Comparison of ENCODE assay signal across 28 cellular contexts in the genomic region with DNA sequence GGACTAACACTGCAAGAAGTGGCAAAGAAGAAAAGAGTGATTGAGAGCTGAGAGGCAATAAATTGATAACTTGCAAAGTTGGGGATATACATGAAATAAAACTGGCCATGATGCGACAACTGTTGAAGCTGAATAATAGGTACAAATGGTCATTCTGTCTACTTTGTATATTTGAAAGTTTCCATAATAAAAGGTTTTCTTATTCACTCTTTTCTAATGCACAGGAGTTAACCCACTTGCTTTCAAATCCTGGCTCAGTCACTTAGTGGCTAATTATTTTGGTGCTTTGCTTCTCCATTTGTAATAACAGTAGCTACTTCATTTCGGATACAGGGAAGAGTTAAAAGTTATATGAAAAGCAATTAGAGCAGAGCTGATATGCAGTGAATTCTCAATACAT.
"Had no signal": no experiment of that assay in that cellular context is flagged by ENCODE, and none has a peak within 500 bp of the region (broad histone marks: within the 10 kb centered on the region; RNA-seq: fewer than 3 reads in every experiment).

No MANE protein-coding gene starts in this region.

- H2AFZ ChIP-seq: neural progenitor cell had no signal

- H3K27ac ChIP-seq: left ventricle myocardium inferior, neural progenitor cell, neutrophil, ovary, right atrium auricular region, right lobe of liver, tibial nerve, uterus had no signal

- H3K4me2 ChIP-seq: neural progenitor cell, smooth muscle cell had no signal

- H3K4me1 ChIP-seq: right lobe of liver, tibial nerve, uterus had no signal

- H3K9ac ChIP-seq: neural progenitor cell had no signal

- H3K4me3 ChIP-seq: left ventricle myocardium inferior, lung, neural progenitor cell, ovary, right atrium auricular region, right lobe of liver, smooth muscle cell, tibial nerve, uterus had no signal

- DNase-seq: hypothalamus; immature natural killer cell; kidney; left ventricle myocardium inferior; mesendoderm; naive B cell; natural killer cell; nephron progenitor cell; ovary; right lobe of liver; stimulated activated CD4-positive, alpha-beta T cell treated with anti-CD3 and anti-CD28 coated beads, Interleukin-1b, Interleukin-23, amount 100 ng/mL, for 48 hours; stimulated activated CD4-positive, alpha-beta T cell treated with anti-CD3 and anti-CD28 coated beads, Interleukin-2, amount 100 ng/mL, for 48 hours; stimulated activated CD4-positive, alpha-beta T cell treated with anti-CD3 and anti-CD28 coated beads, Interleukin-4, amount 100 ng/mL, for 4 hours; stimulated activated CD8-positive, alpha-beta memory T cell treated with anti-CD3 and anti-CD28 coated beads, Interleukin-4, amount 100 ng/mL, for 48 hours; stimulated activated naive CD4-positive, alpha-beta T cell treated with Interleukin-2 at 50 U/mL for 16 hours; stimulated activated naive CD8-positive, alpha-beta T cell treated with anti-CD3 and anti-CD28 coated beads, Interleukin-15, amount 100 ng/mL, for 72 hours; substantia nigra; uterus had no signal

- H3K27me3 Mint-ChIP-seq: naive B cell; progenitor cell of endocrine pancreas; stimulated activated memory B cell treated with anti-CD40 and anti-IgM and Interleukin-4, amounts not matched to agents 10 μg/mL and 1 μg/mL and 100 μg/mL, for 72 hours; stimulated activated naive CD8-positive, alpha-beta T cell treated with anti-CD3 and anti-CD28 coated beads, Interleukin-15, amount 100 ng/mL, for 72 hours; type B pancreatic cell had no signal

- H3K27ac Mint-ChIP-seq: immature natural killer cell; mesothelial cell of epicardium; naive B cell; nephron progenitor cell; neural progenitor cell; progenitor cell of endocrine pancreas; stimulated activated memory B cell treated with anti-CD40 and anti-IgM and Interleukin-4, amounts not matched to agents 10 μg/mL and 1 μg/mL and 100 μg/mL, for 72 hours; type B pancreatic cell had no signal

- H3K9me3 Mint-ChIP-seq: immature natural killer cell; mesothelial cell of epicardium; nephron progenitor cell; neural progenitor cell; stimulated activated naive CD8-positive, alpha-beta T cell treated with anti-CD3 and anti-CD28 coated beads, Interleukin-15, amount 100 ng/mL, for 72 hours; type B pancreatic cell had no signal

- H3K27me3 ChIP-seq: neural progenitor cell, neutrophil, ovary, right atrium auricular region, right lobe of liver, tibial nerve, uterus had no signal

- H3K4me3 Mint-ChIP-seq: immature natural killer cell; mesothelial cell of epicardium; natural killer cell; nephron progenitor cell; neural progenitor cell; stimulated activated memory B cell treated with anti-CD40 and anti-IgM and Interleukin-4, amounts not matched to agents 10 μg/mL and 1 μg/mL and 100 μg/mL, for 72 hours; stimulated activated naive CD8-positive, alpha-beta T cell treated with anti-CD3 and anti-CD28 coated beads, Interleukin-15, amount 100 ng/mL, for 72 hours; type B pancreatic cell had no signal

- ATAC-seq: right lobe of liver; stimulated activated memory B cell treated with anti-CD40 and anti-IgM and Interleukin-4, amounts not matched to agents 10 μg/mL and 1 μg/mL and 100 μg/mL, for 72 hours had no signal

- H3K4me1 Mint-ChIP-seq: stimulated activated memory B cell treated with anti-CD40 and anti-IgM and Interleukin-4, amounts not matched to agents 10 μg/mL and 1 μg/mL and 100 μg/mL, for 72 hours had no signal

- H3K36me3 ChIP-seq: ovary, uterus had no signal
